12 cellular contexts compared by ENCODE assay signal in genomic region chr2:109185338-109185737, GRCh38. TPM values are rescaled to one million over a fixed set of nuclear protein-coding genes. Genes with fewer than 3 reads are reported as not detected.
DNase-seq lines count a peak whose midpoint lies in the region; ATAC-seq and TF ChIP-seq lines count a peak whose summit lies in the region.
"Had no signal": no experiment of that assay in that cellular context is flagged by ENCODE, and none has a peak within 500 bp of the region (broad histone marks: within the 10 kb centered on the region; RNA-seq: fewer than 3 reads in every experiment).

No MANE protein-coding gene starts in this region.

- peaks cover 0 to 3% of the 10 kb centered on the region in 2 donors for H3K4me1 ChIP-seq in breast epithelium

- DNase-seq in H4 (ENCODE audit: low spot score) (peak; percentile 43), breast epithelium (ENCODE audit: low spot score in 2 of 2) (peak in 1 of 2 donors; percentile 88), islet precursor cell (peak; percentile 55), NCI-H1105 (lab: John Stamatoyannopoulos, UW) (no peak), COLO668 (lab: John Stamatoyannopoulos, UW; ENCODE audit: unreplicated experiment) (no peak)
- DNase-seq: activated T-cell treated with anti-CD3 and anti-CD28 coated beads, Interleukin-2, amount 50 U/mL, for 48 hours; GDM1; NCI-H526 treated with DMSO at 0.1 percent for 48 hours had no signal

- no peaks in the 10 kb centered on the region for H3K9me3 ChIP-seq in breast epithelium

- no peak for TF ChIP-seq CTCF in breast epithelium (IDR thresholded peaks at IDR 0.05)

- no peak for ATAC-seq in HG02571 (IDR thresholded peaks at IDR 0.05; ENCODE audit: unreplicated experiment)
- no peak for ATAC-seq in HG03097 (IDR thresholded peaks at IDR 0.05; ENCODE audit: low FRiP score, unreplicated experiment)
- ATAC-seq: stimulated activated effector memory CD8-positive, alpha-beta T cell treated with anti-CD3 and anti-CD28 coated beads, Interleukin-12 subunit alpha, Interleukin-12 subunit beta, amount 100 ng/mL, for 72 hours had no signal

- intact Hi-C loops in breast epithelium (cut with DNase I; ENCODE audit: low total_unique reads), result loop anchor here (10.0 kb wide), 1 partner anchor 1569 kb away; no protein-coding TSS in a partner anchor

- no peaks in the 10 kb centered on the region for H3K27me3 ChIP-seq in breast epithelium

- no peaks in the 10 kb centered on the region for H3K36me3 ChIP-seq in breast epithelium

- no peak overlapping the region for H3K4me3 ChIP-seq in breast epithelium
- no peak overlapping the region for H3K4me3 ChIP-seq in skin epidermis

- no peak for TF ChIP-seq POLR2A in breast epithelium (IDR thresholded peaks at IDR 0.05)

- H3K27ac ChIP-seq in breast epithelium, result peak overlapping the region; percentile 80 to 85
- H3K27ac ChIP-seq in skin epidermis, result peak overlapping the region in 12 of 21 experiments; percentile 3 to 80 (median 54)

RNA-seq across cellular contexts. Expression of gene SH3RF3, which starts 56.3 kb away (rescaled TPM):
- total RNA-seq in H4 (2014; rRNA removed; shearing (Covaris generic)), result 0.45 and 0.87 TPM in 2 replicates
- total RNA-seq in breast epithelium, result 1 to 10 TPM; 3.2 to 5.6 (median 4.6) TPM

Comparison
In these comparisons a context has a peak if more than half of its experiments do, and no peak if none do; other contexts are left out.
1. DNase-seq: peak in H4 (single experiment) and islet precursor cell (single experiment); none in NCI-H1105 (single experiment) and COLO668 (single experiment).